In genomic region chr16:66830422-66831404, GRCh38 we compare ENCODE assay signal across 1 cellular context.
TF ChIP-seq lines count a peak whose summit lies in the region.

TSS of gene NAE1 (minus strand) at chr16:66830976. CDS start at chr16:66830899, 77 bp downstream.

TF ChIP-seq in K562, 482 proteins besides CTCF, POLR2A, EP300 and RAD21 (continued from another document and continues in another):
- TF ChIP-seq, protein P1, sequence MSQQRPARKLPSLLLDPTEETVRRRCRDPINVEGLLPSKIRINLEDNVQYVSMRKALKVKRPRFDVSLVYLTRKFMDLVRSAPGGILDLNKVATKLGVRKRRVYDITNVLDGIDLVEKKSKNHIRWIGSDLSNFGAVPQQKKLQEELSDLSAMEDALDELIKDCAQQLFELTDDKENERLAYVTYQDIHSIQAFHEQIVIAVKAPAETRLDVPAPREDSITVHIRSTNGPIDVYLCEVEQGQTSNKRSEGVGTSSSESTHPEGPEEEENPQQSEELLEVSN (IDR thresholded peaks at IDR 0.05; ENCODE audit: borderline replicate concordance in 1 of 2, extremely low read depth in 1 of 2, insufficient read depth in 1 of 2, insufficient read length in 1 of 2, low read depth in 1 of 2, low read length in 1 of 2, poor library complexity in 1 of 2, severe bottlenecking in 1 of 2), result peak; percentile 73 to 82
- TF ChIP-seq USF1 (CRISPR knock-in tag; IDR thresholded peaks at IDR 0.05) (no peak), HDAC8 (tag; IDR thresholded peaks at IDR 0.05) (no peak), ZFPM2 (CRISPR knock-in tag; IDR thresholded peaks at IDR 0.05) (no peak), SRSF3 (IDR thresholded peaks at IDR 0.05; ENCODE audit: insufficient read depth, low read length) (no peak), TFAM (CRISPR knock-in tag; conservative IDR thresholded peaks at IDR 0.05) (no peak), CBX5 (IDR thresholded peaks at IDR 0.05; ENCODE audit: borderline replicate concordance, low read depth) (0 out of 2 replicates have a peak, but pooled peaks have one; percentile 10), SUPT5H (IDR thresholded peaks at IDR 0.05) (peak; percentile 92), MEF2D (tag; conservative IDR thresholded peaks at IDR 0.05; ENCODE audit: low read depth) (no peak), PRDM10 (IDR thresholded peaks at IDR 0.05; ENCODE audit: partially characterized antibody) (no peak), ZNF639 (CRISPR knock-in tag; conservative IDR thresholded peaks at IDR 0.05 in 1 of 2, IDR thresholded peaks at IDR 0.05 in 1 of 2) (peak in 1 of 2 experiments; percentile 96; a peak in 2 of 4 replicates), ELF4 (CRISPR knock-in tag; IDR thresholded peaks at IDR 0.05) (no peak; the same call in 1 of the 2 replicates), ZNF511 (CRISPR knock-in tag; IDR thresholded peaks at IDR 0.05) (peak; percentile 90), PHB2 (IDR thresholded peaks at IDR 0.05; ENCODE audit: low read depth) (no peak), CTBP1 (IDR thresholded peaks at IDR 0.05; ENCODE audit: borderline replicate concordance) (peak; percentile 93; the same call in 1 of the 2 replicates), SREBF2 (CRISPR knock-in tag; IDR thresholded peaks at IDR 0.05) (no peak), RFX7 (CRISPR knock-in tag; IDR thresholded peaks at IDR 0.05) (no peak), U2AF1 (optimal IDR thresholded peaks at IDR 0.05; ENCODE audit: low read depth, low read length) (peak; percentile 92), POLR2AphosphoS5 (IDR thresholded peaks at IDR 0.05; ENCODE audit: control insufficient read depth, insufficient read depth, low read depth, low read length) (peak; percentile 87), NR3C1 (CRISPR knock-in tag; IDR thresholded peaks at IDR 0.05) (peak; percentile 88), SMAD3 (CRISPR knock-in tag; conservative IDR thresholded peaks at IDR 0.05) (no peak), TOE1 (IDR thresholded peaks at IDR 0.05; ENCODE audit: borderline replicate concordance) (peak; percentile 30; the same call in 1 of the 2 replicates), TOE1 (CRISPR knock-in tag; IDR thresholded peaks at IDR 0.05; ENCODE audit: borderline replicate concordance, low read depth) (no peak), PTBP1 (IDR thresholded peaks at IDR 0.05; ENCODE audit: low read depth, low read length) (0 out of 2 replicates have a peak, but pooled peaks have one; percentile 36), KAT2B (IDR thresholded peaks at IDR 0.05; ENCODE audit: low read depth, low read length) (peak; percentile 32), TBP (optimal IDR thresholded peaks at IDR 0.05; ENCODE audit: low read depth, low read length) (peak; percentile 83), BRD9 (IDR thresholded peaks at IDR 0.05; ENCODE audit: low read depth, partially characterized antibody) (peak; percentile 56), CHD4 (IDR thresholded peaks at IDR 0.05; ENCODE audit: insufficient read depth, insufficient replicate concordance, low read depth, low read length, poor library complexity, severe bottlenecking) (peak; percentile 97), HDAC1 (IDR thresholded peaks at IDR 0.05) (peak in 1 of 2 experiments; percentile 58; a peak in 1 of 4 replicates), RBM25 (IDR thresholded peaks at IDR 0.05; ENCODE audit: low read depth, low read length, severe bottlenecking) (peak; percentile 97), ZNF263 (CRISPR knock-in tag; IDR thresholded peaks at IDR 0.05; ENCODE audit: borderline replicate concordance) (no peak), NONO (IDR thresholded peaks at IDR 0.05; ENCODE audit: low read depth in 2 of 2, low read length in 1 of 2) (peak; percentile 72 to 80; a peak in 3 of 4 replicates), SOX6 (IDR thresholded peaks at IDR 0.05) (0 out of 2 replicates have a peak, but pooled peaks have one; percentile 42), MNT (conservative IDR thresholded peaks at IDR 0.05) (peak; percentile 33 to 62; a peak in 3 of 4 replicates), SMC3 (conservative IDR thresholded peaks at IDR 0.05; ENCODE audit: insufficient read depth, low read depth, low read length) (0 out of 2 replicates have a peak, but pooled peaks have one; percentile 34)
- TF ChIP-seq, protein P2, sequence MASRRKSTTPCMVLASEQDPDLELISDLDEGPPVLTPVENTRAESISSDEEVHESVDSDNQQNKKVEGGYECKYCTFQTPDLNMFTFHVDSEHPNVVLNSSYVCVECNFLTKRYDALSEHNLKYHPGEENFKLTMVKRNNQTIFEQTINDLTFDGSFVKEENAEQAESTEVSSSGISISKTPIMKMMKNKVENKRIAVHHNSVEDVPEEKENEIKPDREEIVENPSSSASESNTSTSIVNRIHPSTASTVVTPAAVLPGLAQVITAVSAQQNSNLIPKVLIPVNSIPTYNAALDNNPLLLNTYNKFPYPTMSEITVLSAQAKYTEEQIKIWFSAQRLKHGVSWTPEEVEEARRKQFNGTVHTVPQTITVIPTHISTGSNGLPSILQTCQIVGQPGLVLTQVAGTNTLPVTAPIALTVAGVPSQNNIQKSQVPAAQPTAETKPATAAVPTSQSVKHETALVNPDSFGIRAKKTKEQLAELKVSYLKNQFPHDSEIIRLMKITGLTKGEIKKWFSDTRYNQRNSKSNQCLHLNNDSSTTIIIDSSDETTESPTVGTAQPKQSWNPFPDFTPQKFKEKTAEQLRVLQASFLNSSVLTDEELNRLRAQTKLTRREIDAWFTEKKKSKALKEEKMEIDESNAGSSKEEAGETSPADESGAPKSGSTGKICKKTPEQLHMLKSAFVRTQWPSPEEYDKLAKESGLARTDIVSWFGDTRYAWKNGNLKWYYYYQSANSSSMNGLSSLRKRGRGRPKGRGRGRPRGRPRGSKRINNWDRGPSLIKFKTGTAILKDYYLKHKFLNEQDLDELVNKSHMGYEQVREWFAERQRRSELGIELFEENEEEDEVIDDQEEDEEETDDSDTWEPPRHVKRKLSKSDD (conservative IDR thresholded peaks at IDR 0.05; ENCODE audit: low read length), result no peak
- TF ChIP-seq, protein P3, sequence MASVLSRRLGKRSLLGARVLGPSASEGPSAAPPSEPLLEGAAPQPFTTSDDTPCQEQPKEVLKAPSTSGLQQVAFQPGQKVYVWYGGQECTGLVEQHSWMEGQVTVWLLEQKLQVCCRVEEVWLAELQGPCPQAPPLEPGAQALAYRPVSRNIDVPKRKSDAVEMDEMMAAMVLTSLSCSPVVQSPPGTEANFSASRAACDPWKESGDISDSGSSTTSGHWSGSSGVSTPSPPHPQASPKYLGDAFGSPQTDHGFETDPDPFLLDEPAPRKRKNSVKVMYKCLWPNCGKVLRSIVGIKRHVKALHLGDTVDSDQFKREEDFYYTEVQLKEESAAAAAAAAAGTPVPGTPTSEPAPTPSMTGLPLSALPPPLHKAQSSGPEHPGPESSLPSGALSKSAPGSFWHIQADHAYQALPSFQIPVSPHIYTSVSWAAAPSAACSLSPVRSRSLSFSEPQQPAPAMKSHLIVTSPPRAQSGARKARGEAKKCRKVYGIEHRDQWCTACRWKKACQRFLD (CRISPR knock-in tag; IDR thresholded peaks at IDR 0.05), result no peak
- TF ChIP-seq, protein P4, sequence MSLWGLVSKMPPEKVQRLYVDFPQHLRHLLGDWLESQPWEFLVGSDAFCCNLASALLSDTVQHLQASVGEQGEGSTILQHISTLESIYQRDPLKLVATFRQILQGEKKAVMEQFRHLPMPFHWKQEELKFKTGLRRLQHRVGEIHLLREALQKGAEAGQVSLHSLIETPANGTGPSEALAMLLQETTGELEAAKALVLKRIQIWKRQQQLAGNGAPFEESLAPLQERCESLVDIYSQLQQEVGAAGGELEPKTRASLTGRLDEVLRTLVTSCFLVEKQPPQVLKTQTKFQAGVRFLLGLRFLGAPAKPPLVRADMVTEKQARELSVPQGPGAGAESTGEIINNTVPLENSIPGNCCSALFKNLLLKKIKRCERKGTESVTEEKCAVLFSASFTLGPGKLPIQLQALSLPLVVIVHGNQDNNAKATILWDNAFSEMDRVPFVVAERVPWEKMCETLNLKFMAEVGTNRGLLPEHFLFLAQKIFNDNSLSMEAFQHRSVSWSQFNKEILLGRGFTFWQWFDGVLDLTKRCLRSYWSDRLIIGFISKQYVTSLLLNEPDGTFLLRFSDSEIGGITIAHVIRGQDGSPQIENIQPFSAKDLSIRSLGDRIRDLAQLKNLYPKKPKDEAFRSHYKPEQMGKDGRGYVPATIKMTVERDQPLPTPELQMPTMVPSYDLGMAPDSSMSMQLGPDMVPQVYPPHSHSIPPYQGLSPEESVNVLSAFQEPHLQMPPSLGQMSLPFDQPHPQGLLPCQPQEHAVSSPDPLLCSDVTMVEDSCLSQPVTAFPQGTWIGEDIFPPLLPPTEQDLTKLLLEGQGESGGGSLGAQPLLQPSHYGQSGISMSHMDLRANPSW (CRISPR knock-in tag; IDR thresholded peaks at IDR 0.05), result no peak
- TF ChIP-seq, protein P5, sequence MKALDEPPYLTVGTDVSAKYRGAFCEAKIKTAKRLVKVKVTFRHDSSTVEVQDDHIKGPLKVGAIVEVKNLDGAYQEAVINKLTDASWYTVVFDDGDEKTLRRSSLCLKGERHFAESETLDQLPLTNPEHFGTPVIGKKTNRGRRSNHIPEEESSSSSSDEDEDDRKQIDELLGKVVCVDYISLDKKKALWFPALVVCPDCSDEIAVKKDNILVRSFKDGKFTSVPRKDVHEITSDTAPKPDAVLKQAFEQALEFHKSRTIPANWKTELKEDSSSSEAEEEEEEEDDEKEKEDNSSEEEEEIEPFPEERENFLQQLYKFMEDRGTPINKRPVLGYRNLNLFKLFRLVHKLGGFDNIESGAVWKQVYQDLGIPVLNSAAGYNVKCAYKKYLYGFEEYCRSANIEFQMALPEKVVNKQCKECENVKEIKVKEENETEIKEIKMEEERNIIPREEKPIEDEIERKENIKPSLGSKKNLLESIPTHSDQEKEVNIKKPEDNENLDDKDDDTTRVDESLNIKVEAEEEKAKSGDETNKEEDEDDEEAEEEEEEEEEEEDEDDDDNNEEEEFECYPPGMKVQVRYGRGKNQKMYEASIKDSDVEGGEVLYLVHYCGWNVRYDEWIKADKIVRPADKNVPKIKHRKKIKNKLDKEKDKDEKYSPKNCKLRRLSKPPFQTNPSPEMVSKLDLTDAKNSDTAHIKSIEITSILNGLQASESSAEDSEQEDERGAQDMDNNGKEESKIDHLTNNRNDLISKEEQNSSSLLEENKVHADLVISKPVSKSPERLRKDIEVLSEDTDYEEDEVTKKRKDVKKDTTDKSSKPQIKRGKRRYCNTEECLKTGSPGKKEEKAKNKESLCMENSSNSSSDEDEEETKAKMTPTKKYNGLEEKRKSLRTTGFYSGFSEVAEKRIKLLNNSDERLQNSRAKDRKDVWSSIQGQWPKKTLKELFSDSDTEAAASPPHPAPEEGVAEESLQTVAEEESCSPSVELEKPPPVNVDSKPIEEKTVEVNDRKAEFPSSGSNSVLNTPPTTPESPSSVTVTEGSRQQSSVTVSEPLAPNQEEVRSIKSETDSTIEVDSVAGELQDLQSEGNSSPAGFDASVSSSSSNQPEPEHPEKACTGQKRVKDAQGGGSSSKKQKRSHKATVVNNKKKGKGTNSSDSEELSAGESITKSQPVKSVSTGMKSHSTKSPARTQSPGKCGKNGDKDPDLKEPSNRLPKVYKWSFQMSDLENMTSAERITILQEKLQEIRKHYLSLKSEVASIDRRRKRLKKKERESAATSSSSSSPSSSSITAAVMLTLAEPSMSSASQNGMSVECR (CRISPR knock-in tag; IDR thresholded peaks at IDR 0.05), result peak; percentile 51; the same call in 1 of the 2 replicates
